ENCODE assay signal across 8 cellular contexts in the genomic region with DNA sequence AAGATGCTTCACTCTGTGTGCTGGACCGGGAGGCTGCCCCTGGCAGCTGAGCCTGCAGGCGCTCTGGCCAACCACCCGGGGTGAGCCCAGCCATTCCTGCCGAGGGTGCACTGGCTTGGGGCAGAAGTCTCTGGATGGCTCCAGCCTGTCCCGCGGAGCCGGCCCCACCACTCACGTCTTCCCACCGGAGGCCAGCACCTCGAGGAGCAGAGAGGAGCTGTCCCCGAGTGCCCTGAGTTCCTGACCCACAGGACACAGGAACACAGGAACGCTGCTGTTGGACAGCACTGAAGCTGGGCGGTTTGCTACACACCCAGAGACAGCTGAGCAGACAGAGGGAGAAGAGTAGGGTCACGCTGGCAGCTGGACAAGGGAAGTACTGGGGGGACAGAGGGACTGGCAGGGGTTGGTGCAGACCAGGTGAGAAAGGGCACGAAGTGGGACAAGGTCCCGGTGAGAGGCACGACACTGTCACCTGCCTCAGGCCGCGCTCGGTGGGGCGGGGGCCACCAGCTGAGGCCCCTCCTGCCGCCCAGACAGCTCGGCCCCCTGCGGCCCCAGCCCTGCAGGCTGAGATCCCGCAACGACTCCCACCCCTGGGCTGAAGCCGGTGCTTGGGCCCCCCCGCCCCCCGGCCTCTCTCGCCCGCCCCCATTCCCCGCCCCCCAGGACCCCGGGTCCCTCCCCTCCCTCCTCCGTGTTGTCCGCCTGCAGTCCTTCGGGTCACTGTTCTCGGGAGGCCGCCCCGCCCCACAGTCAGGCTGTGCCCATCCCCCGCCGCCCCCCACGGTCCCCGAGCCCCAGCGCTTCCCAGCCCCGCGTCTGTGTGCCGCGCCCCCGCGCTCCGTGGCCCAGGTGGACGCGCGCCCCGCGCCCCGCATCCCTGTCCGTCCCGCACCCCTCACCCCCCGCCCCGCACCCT. TPM values are rescaled to one million over a fixed set of nuclear protein-coding genes. Genes with fewer than 3 reads are reported as not detected.
DNase-seq lines count a peak whose midpoint lies in the region; ATAC-seq and TF ChIP-seq lines count a peak whose summit lies in the region.

No MANE protein-coding gene starts in this region.

- CTCF ChIA-PET in BJ (lab: Yijun Ruan, JAX), result interaction anchor here (0.8 to 3.3 kb wide), 9 partner anchors 19 to 127 kb away, joined by 3 to 10 read pairs (median 5); no protein-coding TSS in a partner anchor

- H3K9me3 ChIP-seq in HUES6 (ENCODE audit: control insufficient read depth, insufficient read depth, low read depth, low read length), result no peaks in the 10 kb centered on the region

- POLR2A ChIA-PET in BJ (lab: Charles Lee), result interaction anchor here (0.9 kb wide), 1 partner anchor 60 kb away, joined by 3 read pairs; no protein-coding TSS in a partner anchor

- no peak for ATAC-seq in natural killer cell
- no peak for ATAC-seq in GM21576 (IDR thresholded peaks at IDR 0.05; ENCODE audit: unreplicated experiment)
- no peak for ATAC-seq in GM21528 (IDR thresholded peaks at IDR 0.05; ENCODE audit: low FRiP score, unreplicated experiment)

- DNase-seq in BJ (ENCODE audit: low read depth), result no peak
- no peak for DNase-seq in coronary artery (ENCODE audit: low spot score)
- no peak for DNase-seq in natural killer cell
- DNase-seq in NOMO-1 treated with DMSO at 0.1 percent for 48 hours (lab: John Stamatoyannopoulos, UW; ENCODE audit: unreplicated experiment), result no peak
- DNase-seq in DMS79 (lab: John Stamatoyannopoulos, UW), result no peak

- peak overlapping the region in 1 of 2 donors; percentile 70 for H3K27ac Mint-ChIP-seq in natural killer cell

- H3K27ac ChIP-seq in HUES6 (ENCODE audit: low read depth, low read length) (no peak overlapping the region), coronary artery (no peak overlapping the region)

- H3K4me3 Mint-ChIP-seq in natural killer cell, result peak overlapping the region; percentile 86

- peak overlapping the region; percentile 23 for H3K9ac ChIP-seq in HUES6 (ENCODE audit: low read length)

- H3K27me3 ChIP-seq in BJ (ENCODE audit: control insufficient read depth, insufficient read depth, low read length) (peaks cover 30% of the 10 kb centered on the region), HUES6 (ENCODE audit: control insufficient read depth, insufficient read depth, low read length) (peaks cover 2% of the 10 kb centered on the region; the same call in 1 of the 2 replicates)

- no peaks in the 10 kb centered on the region for H3K36me3 Mint-ChIP-seq in natural killer cell

- no peak for TF ChIP-seq CTCF in BJ (IDR thresholded peaks at IDR 0.05; ENCODE audit: insufficient read depth, low read depth, low read length)
- no peak for TF ChIP-seq CTCF in coronary artery (IDR thresholded peaks at IDR 0.05)
- no peak for TF ChIP-seq CTCF in natural killer cell (IDR thresholded peaks at IDR 0.05)

- peaks cover 18% of the 10 kb centered on the region for H3K4me1 ChIP-seq in HUES6 (ENCODE audit: control insufficient read depth, insufficient read depth, low read length)

- no peaks in the 10 kb centered on the region for H3K9me3 Mint-ChIP-seq in natural killer cell

- H3K4me3 ChIP-seq in BJ (ENCODE audit: low read depth, low read length) (peak overlapping the region; percentile 35), HUES6 (ENCODE audit: low read depth, low read length) (peak overlapping the region; percentile 48), coronary artery (peak overlapping the region; percentile 63)

- intact Hi-C loops in natural killer cell (cut with micrococcal nuclease), result no loop called here

- peaks cover 17 to 35% of the 10 kb centered on the region in 2 donors for H3K27me3 Mint-ChIP-seq in natural killer cell (ENCODE audit: low read depth in 2 of 2)

- H3K4me1 Mint-ChIP-seq in natural killer cell, result peaks cover 18 to 34% of the 10 kb centered on the region in 2 donors

- H3K36me3 ChIP-seq in BJ (ENCODE audit: control insufficient read depth, insufficient read depth, low read length) (0 out of 2 replicates have a peak, but pooled peaks cover 2% of the 10 kb centered on the region), HUES6 (ENCODE audit: control insufficient read depth, insufficient read depth, low read length) (peaks cover 15% of the 10 kb centered on the region)

RNA-seq across cellular contexts. Expression of gene B4GALNT4, which starts 0.6 kb away (rescaled TPM):
- 3.0 and 5.4 TPM in 2 replicates for polyA plus RNA-seq in BJ (2011; rRNA removed)
- 0.71 and 1.9 TPM in 2 replicates for polyA minus RNA-seq in BJ (2011; rRNA and poly(A)+ RNA removed)
- 1 to 10 TPM in 2 of 3 donors, under 1 TPM in 1; 0.66 to 1.5 (median 1.5) TPM for total RNA-seq in natural killer cell

RNA-seq across cellular contexts. Expression of gene PKP3, which starts 25.3 kb away (rescaled TPM):
- 0.42 and 0.86 TPM in 2 replicates for polyA plus RNA-seq in BJ (2011; rRNA removed)
- polyA minus RNA-seq in BJ (2011; rRNA and poly(A)+ RNA removed), result 0.41 and 0.52 TPM in 2 replicates
- under 1 TPM in 2 of 3 donors, not detected in 1; 0.29 to 0.56 TPM for total RNA-seq in natural killer cell

RNA-seq across cellular contexts. Expression of gene SIGIRR, which starts 46.1 kb away (rescaled TPM):
- 21.1 and 29.2 TPM in 2 replicates for polyA plus RNA-seq in BJ (2011; rRNA removed)
- polyA minus RNA-seq in BJ (2011; rRNA and poly(A)+ RNA removed), result 4.8 and 7.2 TPM in 2 replicates
- total RNA-seq in natural killer cell, result 100 to 1,000 TPM; 619 to 690 (median 666) TPM

RNA-seq across cellular contexts. Expression of gene IFITM3, which starts 48.0 kb away (rescaled TPM):
- polyA plus RNA-seq in BJ (2011; rRNA removed), result 989 and 1,538 TPM in 2 replicates
- 1,405 and 1,742 TPM in 2 replicates for polyA minus RNA-seq in BJ (2011; rRNA and poly(A)+ RNA removed)
- 100 to 1,000 TPM in 1 of 3 donors, 10 to 100 TPM in 2; 64.0 to 165 (median 93.6) TPM for total RNA-seq in natural killer cell

RNA-seq across cellular contexts. Expression of gene IFITM1, which starts 54.8 kb away (rescaled TPM):
- 566 and 660 TPM in 2 replicates for polyA plus RNA-seq in BJ (2011; rRNA removed)
- polyA minus RNA-seq in BJ (2011; rRNA and poly(A)+ RNA removed), result 362 and 693 TPM in 2 replicates
- 100 to 1,000 TPM; 540 to 809 (median 710) TPM for total RNA-seq in natural killer cell
